Comparison of ENCODE assay signal across 29 cellular contexts in genomic region chr19:41288898-41289505, GRCh38. TPM values are rescaled to one million over a fixed set of nuclear protein-coding genes. Genes with fewer than 3 reads are reported as not detected.
A peak's percentile ranks its signal among the peaks of the same experiment; 100 is the strongest.
DNase-seq lines count a peak whose midpoint lies in the region; ATAC-seq and TF ChIP-seq lines count a peak whose summit lies in the region.
"Had no signal": no experiment of that assay in that cellular context is flagged by ENCODE, and none has a peak within 500 bp of the region (broad histone marks: within the 10 kb centered on the region; RNA-seq: fewer than 3 reads in every experiment).

No MANE protein-coding gene starts in this region.

- H3K9me3 ChIP-seq in HAP-1: no peaks in the 10 kb centered on the region
- H3K9me3 ChIP-seq: BLaER1 had no signal

- DNase-seq in activated naive CD4-positive, alpha-beta T cell treated with anti-CD3 and anti-CD28 coated beads, Interleukin-2, amount 10 ng/mL, durations not matched to agents 7 days and 5 days: no peak
- DNase-seq in activated naive CD4-positive, alpha-beta T cell treated with Interleukin-2 at 50 U/mL for 16 hours: no peak
- peak; percentile 62 to 98 for DNase-seq in HAP-1 (ENCODE audit: low spot score in 2 of 2)
- no peak for DNase-seq in chondrocyte (ENCODE audit: low spot score)
- no peak for DNase-seq in progenitor cell of endocrine pancreas (ENCODE audit: low spot score, unreplicated experiment)
- no peak for DNase-seq in GOT3 (lab: John Stamatoyannopoulos, UW)
- DNase-seq: activated CD4-positive, alpha-beta T cell treated with anti-CD3 and anti-CD28 coated beads, Interleukin-2, amount 50 U/mL, for 1 hour; activated CD8-positive, alpha-beta memory T cell treated with anti-CD3 and anti-CD28 coated beads, Interleukin-2, amount 50 U/mL, for 4 hours; DMS79; GDM1; glutamatergic neuron; HFFc6; IMR-90; kidney; naive B cell; NCI-H1048; NCI-H1694; NCI-H524; PC-9; retina; small intestine; trophoblast cell had no signal

- peaks cover 15% of the 10 kb centered on the region for H3K4me1 ChIP-seq in HAP-1
- H3K4me1 ChIP-seq: BLaER1 had no signal

- in situ Hi-C loops in HAP-1 (cut with MboI; ENCODE audit: low sequenced_read_pairs): no loop called here

- no peak for ATAC-seq in HG03457 (IDR thresholded peaks at IDR 0.05; ENCODE audit: unreplicated experiment)
- no peak for ATAC-seq in HG03342 (IDR thresholded peaks at IDR 0.05; ENCODE audit: unreplicated experiment)
- ATAC-seq: activated T-helper 17 cell treated with anti-CD3 and anti-CD28 coated beads, Interleukin-2, amount 50 U/mL, for 72 hours; Right ventricle myocardium inferior; SK-N-SH treated with all-trans-retinoic acid at 6 μM for 48 hours had no signal

- no peaks in the 10 kb centered on the region for H3K27me3 ChIP-seq in HAP-1 (ENCODE audit: low read depth)
- H3K27me3 ChIP-seq: BLaER1 had no signal

- peaks cover 68% of the 10 kb centered on the region for H3K36me3 Mint-ChIP-seq in activated naive CD4-positive, alpha-beta T cell treated with anti-CD3 and anti-CD28 coated beads, Interleukin-2, amount 10 ng/mL, durations not matched to agents 7 days and 5 days
- H3K36me3 Mint-ChIP-seq in chondrocyte (ENCODE audit: low read depth): peaks cover 32% of the 10 kb centered on the region
- H3K36me3 Mint-ChIP-seq in progenitor cell of endocrine pancreas (ENCODE audit: insufficient read depth): peaks cover 29% of the 10 kb centered on the region

- TF ChIP-seq CTCF in chondrocyte (IDR thresholded peaks at IDR 0.05) (peak; percentile 13), progenitor cell of endocrine pancreas (IDR thresholded peaks at IDR 0.05; ENCODE audit: unreplicated experiment) (no peak)

- CTCF ChIA-PET in activated naive CD4-positive, alpha-beta T cell treated with anti-CD3 and anti-CD28 coated beads, Interleukin-2, amount 10 ng/mL, durations not matched to agents 7 days and 5 days (lab: Charles Lee): interaction anchor here (0.8 to 1.2 kb wide), 2 partner anchors 20 to 159 kb away, joined by 3 read pairs; no protein-coding TSS in a partner anchor

- H3K4me3 Mint-ChIP-seq in activated naive CD4-positive, alpha-beta T cell treated with anti-CD3 and anti-CD28 coated beads, Interleukin-2, amount 10 ng/mL, durations not matched to agents 7 days and 5 days: no peak overlapping the region
- H3K4me3 Mint-ChIP-seq in chondrocyte (ENCODE audit: unreplicated experiment) (no peak overlapping the region), progenitor cell of endocrine pancreas (ENCODE audit: low read depth) (no peak overlapping the region)
- H3K4me3 Mint-ChIP-seq: activated T-helper 17 cell treated with anti-CD3 and anti-CD28 coated beads, Interleukin-2, amount 50 U/mL, for 72 hours; HFFc6; mesothelial cell of epicardium had no signal

- no peaks in the 10 kb centered on the region for H3K27me3 Mint-ChIP-seq in activated naive CD4-positive, alpha-beta T cell treated with anti-CD3 and anti-CD28 coated beads, Interleukin-2, amount 10 ng/mL, durations not matched to agents 7 days and 5 days
- H3K27me3 Mint-ChIP-seq in chondrocyte (ENCODE audit: low read depth): no peaks in the 10 kb centered on the region
- no peaks in the 10 kb centered on the region for H3K27me3 Mint-ChIP-seq in progenitor cell of endocrine pancreas
- H3K27me3 Mint-ChIP-seq: activated T-helper 17 cell treated with anti-CD3 and anti-CD28 coated beads, Interleukin-2, amount 50 U/mL, for 72 hours; naive B cell had no signal

- peaks cover 82% of the 10 kb centered on the region for H3K36me3 ChIP-seq in HAP-1 (replicated peaks)

- peaks cover 7% of the 10 kb centered on the region for H3K4me1 Mint-ChIP-seq in activated naive CD4-positive, alpha-beta T cell treated with anti-CD3 and anti-CD28 coated beads, Interleukin-2, amount 10 ng/mL, durations not matched to agents 7 days and 5 days
- H3K4me1 Mint-ChIP-seq in chondrocyte (ENCODE audit: low read depth) (no peaks in the 10 kb centered on the region), progenitor cell of endocrine pancreas (ENCODE audit: low read depth) (no peaks in the 10 kb centered on the region)
- H3K4me1 Mint-ChIP-seq: activated T-helper 17 cell treated with anti-CD3 and anti-CD28 coated beads, Interleukin-2, amount 50 U/mL, for 72 hours; mesothelial cell of epicardium had no signal

- H3K27ac Mint-ChIP-seq in activated naive CD4-positive, alpha-beta T cell treated with anti-CD3 and anti-CD28 coated beads, Interleukin-2, amount 10 ng/mL, durations not matched to agents 7 days and 5 days: peak overlapping the region; percentile 71
- H3K27ac Mint-ChIP-seq in chondrocyte (ENCODE audit: unreplicated experiment) (no peak overlapping the region), progenitor cell of endocrine pancreas (peak overlapping the region; percentile 41)
- H3K27ac Mint-ChIP-seq: activated T-helper 17 cell treated with anti-CD3 and anti-CD28 coated beads, Interleukin-2, amount 50 U/mL, for 72 hours; HFFc6; mesothelial cell of epicardium had no signal

- no peaks in the 10 kb centered on the region for H3K9me3 Mint-ChIP-seq in activated naive CD4-positive, alpha-beta T cell treated with anti-CD3 and anti-CD28 coated beads, Interleukin-2, amount 10 ng/mL, durations not matched to agents 7 days and 5 days
- H3K9me3 Mint-ChIP-seq in chondrocyte (ENCODE audit: low read depth) (no peaks in the 10 kb centered on the region), progenitor cell of endocrine pancreas (ENCODE audit: low read depth) (no peaks in the 10 kb centered on the region)
- H3K9me3 Mint-ChIP-seq: activated T-helper 17 cell treated with anti-CD3 and anti-CD28 coated beads, Interleukin-2, amount 50 U/mL, for 72 hours; HFFc6; mesothelial cell of epicardium; naive B cell had no signal

- H3K4me3 ChIP-seq in HAP-1: no peak overlapping the region
- H3K4me3 ChIP-seq: BLaER1, PC-9 had no signal

RNA-seq across cellular contexts. Expression of gene CCDC97, which starts 21.0 kb away (rescaled TPM):
- 21.8 to 33.2 TPM (median 25.5 TPM) in 3 replicates for total RNA-seq in chondrocyte
- total RNA-seq in progenitor cell of endocrine pancreas: 44.9 and 46.5 TPM in 2 replicates

RNA-seq across cellular contexts. Expression of gene HNRNPUL1, which starts 24.8 kb away (rescaled TPM):
- total RNA-seq in chondrocyte (158 to 195 TPM (median 161 TPM) in 3 replicates), progenitor cell of endocrine pancreas (256 and 259 TPM in 2 replicates)

Comparison
In these comparisons a context has a peak if more than half of its experiments do, and no peak if none do; other contexts are left out.
1. DNase-seq: peak in HAP-1 (2 of 2); none in activated naive CD4-positive, alpha-beta T cell treated with anti-CD3 and anti-CD28 coated beads, Interleukin-2, amount 10 ng/mL, durations not matched to agents 7 days and 5 days (single experiment), activated naive CD4-positive, alpha-beta T cell treated with Interleukin-2 at 50 U/mL for 16 hours (single experiment), chondrocyte (single experiment), progenitor cell of endocrine pancreas (single experiment) and GOT3 (single experiment).